In genomic region chr1:100760511-100760910, GRCh38 we compare ENCODE assay signal across 29 cellular contexts. TPM values are rescaled to one million over a fixed set of nuclear protein-coding genes. Genes with fewer than 3 reads are reported as not detected.
"Had no signal": no experiment of that assay in that cellular context is flagged by ENCODE, and none has a peak within 500 bp of the region (broad histone marks: within the 10 kb centered on the region; RNA-seq: fewer than 3 reads in every experiment).

No MANE protein-coding gene starts in this region.

- H3K27ac ChIP-seq: body of pancreas, breast epithelium, PC-9, RWPE1 had no signal

- ATAC-seq: activated CD8-positive, alpha-beta T cell treated with anti-CD3 and anti-CD28 coated beads for 36 hours; activated T-cell treated with anti-CD3 and anti-CD28 coated beads, Interleukin-2, amount 50 U/mL, for 72 hours; activated T-helper 17 cell treated with anti-CD3 and anti-CD28 coated beads, Interleukin-2, amount 50 U/mL, for 72 hours; body of pancreas had no signal

- H3K4me3 ChIP-seq: body of pancreas, breast epithelium, PC-9 had no signal

- DNase-seq: activated CD4-positive, alpha-beta T cell treated with anti-CD3 and anti-CD28 coated beads, Interleukin-2, amount 10 ng/mL, durations not matched to agents 24 days and 14 days; activated CD4-positive, alpha-beta T cell treated with anti-CD3 and anti-CD28 coated beads, Interleukin-2, amount 50 U/mL, for 4 hours; activated CD8-positive, alpha-beta T cell treated with anti-CD3 and anti-CD28 coated beads for 36 hours; activated effector memory CD4-positive, alpha-beta T cell treated with anti-CD3 and anti-CD28 coated beads, Interleukin-2, amount 50 U/mL, for 16 hours; activated naive CD4-positive, alpha-beta T cell; activated naive CD8-positive, alpha-beta T cell treated with anti-CD3 and anti-CD28 coated beads, Interleukin-2, amount 10 ng/mL, durations not matched to agents 7 days and 5 days; activated T-cell treated with anti-CD3 and anti-CD28 coated beads, Interleukin-2, amount 50 U/mL, for 1 hour; activated T-cell treated with anti-CD3 and anti-CD28 coated beads, Interleukin-2, amount 50 U/mL, for 72 hours; amygdala; body of pancreas; caudate nucleus; cerebellar nuclear complex; IMR-90; Karpas-422; KBM-7; NCI-H1105 treated with DMSO at 0.1 percent for 48 hours; NCI-H1436; NCI-H1694; NCI-H1930; NCI-H2081 treated with DMSO at 0.1 percent for 48 hours; NCI-H226; NCI-H446 treated with DMSO at 0.1 percent for 48 hours; PC-9; Right ventricle myocardium superior; SK-N-SH had no signal

- H3K36me3 ChIP-seq: breast epithelium had no signal

- H3K9me3 ChIP-seq: body of pancreas, breast epithelium, SK-N-SH had no signal

- H3K27me3 ChIP-seq: body of pancreas, breast epithelium had no signal

- H3K4me1 ChIP-seq: body of pancreas, breast epithelium had no signal

RNA-seq across cellular contexts. Expression of gene VCAM1, which starts 41.0 kb away (rescaled TPM):
- total RNA-seq: activated CD4-positive, alpha-beta T cell treated with anti-CD3 and anti-CD28 coated beads, Interleukin-2, amount 10 ng/mL, durations not matched to agents 24 days and 14 days; activated T-helper 17 cell treated with anti-CD3 and anti-CD28 coated beads, Interleukin-2, amount 50 U/mL, for 72 hours; MCF 10A; PC-9 had no signal
